ENCODE assay signal across 25 cellular contexts in genomic region chr19:47319923-47320871, GRCh38. TPM values are rescaled to one million over a fixed set of nuclear protein-coding genes. Genes with fewer than 3 reads are reported as not detected.
"Had no signal": no experiment of that assay in that cellular context is flagged by ENCODE, and none has a peak within 500 bp of the region (broad histone marks: within the 10 kb centered on the region; RNA-seq: fewer than 3 reads in every experiment).

No MANE protein-coding gene starts in this region.

- DNase-seq: effector memory CD4-positive, alpha-beta T cell; heart left ventricle; hippocampal formation; kidney glomerular epithelial cell; mammary epithelial cell; posterior cingulate gyrus; small intestine; stimulated activated CD4-positive, alpha-beta T cell treated with anti-CD3 and anti-CD28 coated beads, Interleukin-12 subunit alpha, Interleukin-12 subunit beta, amount 100 ng/mL, for 4 hours; stimulated activated naive CD4-positive, alpha-beta T cell; stomach; substantia nigra; transverse colon had no signal

- H3K9me3 Mint-ChIP-seq: natural killer cell treated with Interleukin-12 subunit alpha and Interleukin-12 subunit beta and Interleukin-15 and Interleukin-18, amount 100 ng/mL, for 72 hours had no signal

- H3K36me3 Mint-ChIP-seq: mesothelial cell of epicardium; natural killer cell treated with Interleukin-12 subunit alpha and Interleukin-12 subunit beta and Interleukin-15 and Interleukin-18, amount 100 ng/mL, for 72 hours had no signal

- H3K9me3 ChIP-seq: thoracic aorta, transverse colon had no signal

- H3K36me3 ChIP-seq: thoracic aorta, transverse colon had no signal

- H3K4me1 ChIP-seq: transverse colon had no signal

- H3K4me3 Mint-ChIP-seq: mesothelial cell of epicardium; natural killer cell treated with Interleukin-12 subunit alpha and Interleukin-12 subunit beta and Interleukin-15 and Interleukin-18, amount 100 ng/mL, for 72 hours had no signal

- ATAC-seq: esophagus mucosa; heart left ventricle; left lobe of liver; natural killer cell treated with Interleukin-12 subunit alpha and Interleukin-12 subunit beta and Interleukin-15 and Interleukin-18, amount 100 ng/mL, for 72 hours had no signal

- H3K4me3 ChIP-seq: coronary artery, heart left ventricle, stomach, thoracic aorta, transverse colon had no signal

- FAIRE-seq: endometrium, frontal cortex, islet of Langerhans, small intestine, urothelium cell line had no signal

- H3K4me1 Mint-ChIP-seq: mesothelial cell of epicardium had no signal

- H3K27ac Mint-ChIP-seq: mesothelial cell of epicardium; natural killer cell treated with Interleukin-12 subunit alpha and Interleukin-12 subunit beta and Interleukin-15 and Interleukin-18, amount 100 ng/mL, for 72 hours had no signal

- H3K27ac ChIP-seq: coronary artery, stomach, thoracic aorta, transverse colon had no signal

RNA-seq across cellular contexts. Expression of gene C5AR1, which starts 10.5 kb away (rescaled TPM):
- total RNA-seq: glomerular endothelial cell, myocyte, pulmonary artery endothelial cell had no signal

RNA-seq across cellular contexts. Expression of gene C5AR2, which starts 11.8 kb away (rescaled TPM):
- total RNA-seq: mesothelial cell of epicardium, myocyte had no signal
